Comparison of ENCODE assay signal across 8 cellular contexts in genomic region chr12:3803865-3804472, GRCh38. TPM values are rescaled to one million over a fixed set of nuclear protein-coding genes. Genes with fewer than 3 reads are reported as not detected.
DNase-seq lines count a peak whose midpoint lies in the region; ATAC-seq and TF ChIP-seq lines count a peak whose summit lies in the region.

No MANE protein-coding gene starts in this region.

- H3K4me1 Mint-ChIP-seq in glutamatergic neuron (ENCODE audit: low read depth, unreplicated experiment) (no peaks in the 10 kb centered on the region), type B pancreatic cell (ENCODE audit: unreplicated experiment) (no peaks in the 10 kb centered on the region)

- no peak overlapping the region for H3K4ac ChIP-seq in trophoblast cell (ENCODE audit: low read depth, low read length)

- DNase-seq in GM10266 (ENCODE audit: extremely low spot score) (peak; percentile 62), MV-4-11 (lab: John Stamatoyannopoulos, UW) (peak; percentile 65), SJSA1 (ENCODE audit: low read depth in 1 of 2, low spot score in 2 of 2) (peak; percentile 33 to 68), glutamatergic neuron (peak; percentile 74), trophoblast cell (peak; percentile 83 to 87), type B pancreatic cell (ENCODE audit: extremely low spot score, unreplicated experiment) (no peak)
- peak; percentile 61 for DNase-seq in activated gamma-delta T cell treated with anti-CD3 and anti-CD28 coated beads, Interleukin-2, amount 50 U/mL, for 16 hours (ENCODE audit: low read depth)

- no peak overlapping the region for H2BK5ac ChIP-seq in trophoblast cell (ENCODE audit: low read depth, low read length, poor library complexity)

- H3K14ac ChIP-seq in trophoblast cell (ENCODE audit: low read length), result no peak overlapping the region

- H3K9me3 ChIP-seq in SJSA1 (replicated peaks), result no peaks in the 10 kb centered on the region
- H3K9me3 ChIP-seq in trophoblast cell (ENCODE audit: insufficient read depth, low read depth, low read length), result no peaks in the 10 kb centered on the region

- no peak overlapping the region for H4K12ac ChIP-seq in trophoblast cell (ENCODE audit: low read depth, low read length)

- H3K36me3 ChIP-seq in SJSA1, result no peaks in the 10 kb centered on the region
- no peaks in the 10 kb centered on the region for H3K36me3 ChIP-seq in trophoblast cell (ENCODE audit: control insufficient read depth in 1 of 2, insufficient read depth in 2 of 2, low read length in 2 of 2)

- no peak overlapping the region for H3K4me2 ChIP-seq in trophoblast cell (ENCODE audit: low read length)

- H3K36me3 Mint-ChIP-seq in glutamatergic neuron (ENCODE audit: unreplicated experiment) (peaks cover 7% of the 10 kb centered on the region), type B pancreatic cell (peaks cover 4% of the 10 kb centered on the region)

- H3K4me3 ChIP-seq in SJSA1 (no peak overlapping the region), trophoblast cell (ENCODE audit: low read depth, low read length) (no peak overlapping the region)

- H3K27me3 Mint-ChIP-seq in glutamatergic neuron (ENCODE audit: unreplicated experiment), result no peaks in the 10 kb centered on the region
- peaks cover 4% of the 10 kb centered on the region for H3K27me3 Mint-ChIP-seq in type B pancreatic cell

- H3K27ac ChIP-seq in SJSA1 (no peak overlapping the region), trophoblast cell (ENCODE audit: low read depth, low read length) (no peak overlapping the region)

- no peak for ATAC-seq in HG02885 (IDR thresholded peaks at IDR 0.05; ENCODE audit: poor library complexity, unreplicated experiment)

- H2AFZ ChIP-seq in trophoblast cell (ENCODE audit: insufficient read depth, low read length, poor library complexity), result no peak overlapping the region

- H3K27me3 ChIP-seq in SJSA1 (replicated peaks) (no peaks in the 10 kb centered on the region), trophoblast cell (ENCODE audit: insufficient read depth, low read length) (no peaks in the 10 kb centered on the region)

- H3K79me1 ChIP-seq in trophoblast cell (ENCODE audit: low read length), result no peaks in the 10 kb centered on the region

- H3K4me1 ChIP-seq in SJSA1 (replicated peaks) (no peaks in the 10 kb centered on the region), trophoblast cell (ENCODE audit: control insufficient read depth in 1 of 2, insufficient read depth in 2 of 2, low read length in 2 of 2) (no peaks in the 10 kb centered on the region)

- H3K18ac ChIP-seq in trophoblast cell (ENCODE audit: low read length), result no peak overlapping the region

- no peaks in the 10 kb centered on the region for H3K79me2 ChIP-seq in trophoblast cell (ENCODE audit: control insufficient read depth, insufficient read depth, low read length, poor library complexity)

- WGBS in trophoblast cell (ENCODE audit: extremely low coverage, insufficient coverage, insufficient read length), result no CpG with 5 or more reads among the region's 14 CpGs

- H4K8ac ChIP-seq in trophoblast cell (ENCODE audit: low read depth, low read length), result no peak overlapping the region

- H3K27ac Mint-ChIP-seq in glutamatergic neuron (ENCODE audit: unreplicated experiment) (no peak overlapping the region), type B pancreatic cell (peak overlapping the region; percentile 27)

- no peak overlapping the region for H4K91ac ChIP-seq in trophoblast cell (ENCODE audit: low read depth, low read length)

- no peak overlapping the region for H3K23ac ChIP-seq in trophoblast cell (ENCODE audit: low read length)

- no peak overlapping the region for H3K9ac ChIP-seq in trophoblast cell (ENCODE audit: low read length)

- peak; percentile 95 for TF ChIP-seq CTCF in GM10266 (IDR thresholded peaks at IDR 0.05; ENCODE audit: control insufficient read depth, insufficient read depth, low read depth, missing control alignments)
- TF ChIP-seq CTCF in glutamatergic neuron (IDR thresholded peaks at IDR 0.05; ENCODE audit: partially characterized antibody, unreplicated experiment), result peak; percentile 79
- peak; percentile 91 for TF ChIP-seq CTCF in type B pancreatic cell (conservative IDR thresholded peaks at IDR 0.05)

- H2BK120ac ChIP-seq in trophoblast cell (ENCODE audit: insufficient read depth, low read length, poor library complexity), result no peak overlapping the region

- H3K4me3 Mint-ChIP-seq in glutamatergic neuron (ENCODE audit: unreplicated experiment) (no peak overlapping the region), type B pancreatic cell (no peak overlapping the region)

- no peak overlapping the region for H2AK5ac ChIP-seq in trophoblast cell (ENCODE audit: low read length)

- H3K9me3 Mint-ChIP-seq in glutamatergic neuron (ENCODE audit: unreplicated experiment), result no peaks in the 10 kb centered on the region
- no peaks in the 10 kb centered on the region for H3K9me3 Mint-ChIP-seq in type B pancreatic cell

- no peak overlapping the region for H2BK12ac ChIP-seq in trophoblast cell (ENCODE audit: low read length)

RNA-seq across cellular contexts. Expression of gene CRACR2A, which starts 51.1 kb away (rescaled TPM):
- 0.19 and 1.1 TPM in 2 replicates for total RNA-seq in SJSA1 (2014; rRNA removed; shearing (Covaris generic))
- total RNA-seq in glutamatergic neuron (ENCODE audit: unreplicated experiment) (4.5 TPM), type B pancreatic cell (ENCODE audit: low replicate concordance) (1.9 and 2.7 TPM in 2 replicates)
- 0.31 and 0.40 TPM in 2 replicates for polyA plus RNA-seq in trophoblast cell (2013)
